ENCODE assay signal across 2 cellular contexts in genomic region chr10:102457591-102458150, GRCh38.
TF ChIP-seq lines count a peak whose summit lies in the region.

No MANE protein-coding gene starts in this region.

TF ChIP-seq in HEK293, 187 proteins besides CTCF, POLR2A, EP300 and RAD21:
- TF ChIP-seq ZNF16 (tag by site-specific recombination; IDR thresholded peaks at IDR 0.05; ENCODE audit: low read depth) = no peak
- peak; percentile 5; the same call in 1 of the 2 replicates for TF ChIP-seq ZNF121 (tag by site-specific recombination; IDR thresholded peaks at IDR 0.05)
- TF ChIP-seq ZNF112 (tag by site-specific recombination; IDR thresholded peaks at IDR 0.05) = no peak
- no peak for TF ChIP-seq ZNF211 (tag by site-specific recombination; IDR thresholded peaks at IDR 0.05; ENCODE audit: low read depth)
- TF ChIP-seq, protein P1, sequence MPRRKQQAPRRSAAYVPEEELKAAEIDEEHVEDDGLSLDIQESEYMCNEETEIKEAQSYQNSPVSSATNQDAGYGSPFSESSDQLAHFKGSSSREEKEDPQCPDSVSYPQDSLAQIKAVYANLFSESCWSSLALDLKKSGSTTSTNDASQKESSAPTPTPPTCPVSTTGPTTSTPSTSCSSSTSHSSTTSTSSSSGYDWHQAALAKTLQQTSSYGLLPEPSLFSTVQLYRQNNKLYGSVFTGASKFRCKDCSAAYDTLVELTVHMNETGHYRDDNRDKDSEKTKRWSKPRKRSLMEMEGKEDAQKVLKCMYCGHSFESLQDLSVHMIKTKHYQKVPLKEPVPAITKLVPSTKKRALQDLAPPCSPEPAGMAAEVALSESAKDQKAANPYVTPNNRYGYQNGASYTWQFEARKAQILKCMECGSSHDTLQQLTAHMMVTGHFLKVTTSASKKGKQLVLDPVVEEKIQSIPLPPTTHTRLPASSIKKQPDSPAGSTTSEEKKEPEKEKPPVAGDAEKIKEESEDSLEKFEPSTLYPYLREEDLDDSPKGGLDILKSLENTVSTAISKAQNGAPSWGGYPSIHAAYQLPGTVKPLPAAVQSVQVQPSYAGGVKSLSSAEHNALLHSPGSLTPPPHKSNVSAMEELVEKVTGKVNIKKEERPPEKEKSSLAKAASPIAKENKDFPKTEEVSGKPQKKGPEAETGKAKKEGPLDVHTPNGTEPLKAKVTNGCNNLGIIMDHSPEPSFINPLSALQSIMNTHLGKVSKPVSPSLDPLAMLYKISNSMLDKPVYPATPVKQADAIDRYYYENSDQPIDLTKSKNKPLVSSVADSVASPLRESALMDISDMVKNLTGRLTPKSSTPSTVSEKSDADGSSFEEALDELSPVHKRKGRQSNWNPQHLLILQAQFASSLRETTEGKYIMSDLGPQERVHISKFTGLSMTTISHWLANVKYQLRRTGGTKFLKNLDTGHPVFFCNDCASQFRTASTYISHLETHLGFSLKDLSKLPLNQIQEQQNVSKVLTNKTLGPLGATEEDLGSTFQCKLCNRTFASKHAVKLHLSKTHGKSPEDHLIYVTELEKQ (tag by site-specific recombination; IDR thresholded peaks at IDR 0.05; ENCODE audit: borderline replicate concordance) = no peak
- TF ChIP-seq ZNF670 (tag by site-specific recombination; IDR thresholded peaks at IDR 0.05; ENCODE audit: low read depth) = no peak
- TF ChIP-seq ZFHX2 (tag by site-specific recombination; conservative IDR thresholded peaks at IDR 0.05) = 0 out of 2 replicates have a peak, but pooled peaks have one; percentile 10
- no peak for TF ChIP-seq ZNF341 (tag by site-specific recombination; IDR thresholded peaks at IDR 0.05; ENCODE audit: low read depth)
- TF ChIP-seq PRDM1 (tag by site-specific recombination; IDR thresholded peaks at IDR 0.05) = no peak
- TF ChIP-seq ZNF777 (tag by site-specific recombination; IDR thresholded peaks at IDR 0.05; ENCODE audit: borderline replicate concordance) = no peak
- no peak for TF ChIP-seq ZNF585B (tag by site-specific recombination; IDR thresholded peaks at IDR 0.05)
- no peak for TF ChIP-seq ZNF248 (tag by site-specific recombination; IDR thresholded peaks at IDR 0.05)
- TF ChIP-seq, protein P2, sequence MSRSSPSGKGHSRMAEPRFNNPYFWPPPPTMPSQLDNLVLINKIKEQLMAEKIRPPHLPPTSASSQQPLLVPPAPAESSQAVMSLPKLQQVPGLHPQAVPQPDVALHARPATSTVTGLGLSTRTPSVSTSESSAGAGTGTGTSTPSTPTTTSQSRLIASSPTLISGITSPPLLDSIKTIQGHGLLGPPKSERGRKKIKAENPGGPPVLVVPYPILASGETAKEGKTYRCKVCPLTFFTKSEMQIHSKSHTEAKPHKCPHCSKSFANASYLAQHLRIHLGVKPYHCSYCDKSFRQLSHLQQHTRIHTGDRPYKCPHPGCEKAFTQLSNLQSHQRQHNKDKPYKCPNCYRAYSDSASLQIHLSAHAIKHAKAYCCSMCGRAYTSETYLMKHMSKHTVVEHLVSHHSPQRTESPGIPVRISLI (tag by site-specific recombination; IDR thresholded peaks at IDR 0.05) = no peak
- TF ChIP-seq ZNF510 (tag by site-specific recombination; IDR thresholded peaks at IDR 0.05; ENCODE audit: insufficient replicate concordance) = no peak
- TF ChIP-seq ZBTB17 (tag by site-specific recombination; IDR thresholded peaks at IDR 0.05) = no peak
- TF ChIP-seq ZNF449 (tag by site-specific recombination; IDR thresholded peaks at IDR 0.05) = no peak
- no peak for TF ChIP-seq MZF1 (tag by site-specific recombination; IDR thresholded peaks at IDR 0.05; ENCODE audit: borderline replicate concordance)
TF ChIP-seq in HEK293: peak in this region for 2.

TF ChIP-seq in H1, 55 proteins besides CTCF, POLR2A, EP300 and RAD21:
- TF ChIP-seq BCL11A (IDR thresholded peaks at IDR 0.05; ENCODE audit: low read depth in 2 of 2, low read length in 2 of 2) = no peak
- TF ChIP-seq SP1 (IDR thresholded peaks at IDR 0.05; ENCODE audit: low read depth, low read length) = no peak
- no peak for TF ChIP-seq CEBPB (IDR thresholded peaks at IDR 0.05; ENCODE audit: low read depth, low read length)
- TF ChIP-seq NRF1 (IDR thresholded peaks at IDR 0.05; ENCODE audit: low read depth, low read length) = no peak
- TF ChIP-seq EZH2 (IDR thresholded peaks at IDR 0.05; ENCODE audit: low read depth, low read length, severe bottlenecking) = no peak
- no peak for TF ChIP-seq TEAD4 (IDR thresholded peaks at IDR 0.05; ENCODE audit: low read depth, low read length)
- TF ChIP-seq JUND (IDR thresholded peaks at IDR 0.05; ENCODE audit: low read length) = no peak
- TF ChIP-seq, protein P3, sequence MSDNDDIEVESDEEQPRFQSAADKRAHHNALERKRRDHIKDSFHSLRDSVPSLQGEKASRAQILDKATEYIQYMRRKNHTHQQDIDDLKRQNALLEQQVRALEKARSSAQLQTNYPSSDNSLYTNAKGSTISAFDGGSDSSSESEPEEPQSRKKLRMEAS (IDR thresholded peaks at IDR 0.05) = no peak
- TF ChIP-seq RFX5 (IDR thresholded peaks at IDR 0.05; ENCODE audit: borderline replicate concordance, low read depth, low read length) = no peak
- TF ChIP-seq TAF7 (optimal IDR thresholded peaks at IDR 0.05; ENCODE audit: borderline replicate concordance, low read depth, low read length) = no peak
- no peak for TF ChIP-seq SIN3A (conservative IDR thresholded peaks at IDR 0.05 in 1 of 2, IDR thresholded peaks at IDR 0.05 in 1 of 2; ENCODE audit: low read depth in 1 of 2, low read length in 2 of 2)
- no peak for TF ChIP-seq KDM1A (IDR thresholded peaks at IDR 0.05; ENCODE audit: borderline replicate concordance, low read length)
- no peak for TF ChIP-seq JUN (IDR thresholded peaks at IDR 0.05; ENCODE audit: low read depth, low read length)
- TF ChIP-seq SP4 (IDR thresholded peaks at IDR 0.05; ENCODE audit: low read length) = no peak
- TF ChIP-seq RXRA (IDR thresholded peaks at IDR 0.05; ENCODE audit: insufficient read depth, low read depth, low read length) = no peak
- no peak for TF ChIP-seq E2F6 (IDR thresholded peaks at IDR 0.05)
- TF ChIP-seq MAFK (IDR thresholded peaks at IDR 0.05; ENCODE audit: low read depth, low read length) = no peak
- TF ChIP-seq, protein P4, sequence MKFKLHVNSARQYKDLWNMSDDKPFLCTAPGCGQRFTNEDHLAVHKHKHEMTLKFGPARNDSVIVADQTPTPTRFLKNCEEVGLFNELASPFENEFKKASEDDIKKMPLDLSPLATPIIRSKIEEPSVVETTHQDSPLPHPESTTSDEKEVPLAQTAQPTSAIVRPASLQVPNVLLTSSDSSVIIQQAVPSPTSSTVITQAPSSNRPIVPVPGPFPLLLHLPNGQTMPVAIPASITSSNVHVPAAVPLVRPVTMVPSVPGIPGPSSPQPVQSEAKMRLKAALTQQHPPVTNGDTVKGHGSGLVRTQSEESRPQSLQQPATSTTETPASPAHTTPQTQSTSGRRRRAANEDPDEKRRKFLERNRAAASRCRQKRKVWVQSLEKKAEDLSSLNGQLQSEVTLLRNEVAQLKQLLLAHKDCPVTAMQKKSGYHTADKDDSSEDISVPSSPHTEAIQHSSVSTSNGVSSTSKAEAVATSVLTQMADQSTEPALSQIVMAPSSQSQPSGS (IDR thresholded peaks at IDR 0.05; ENCODE audit: low read length) = no peak
- TF ChIP-seq HDAC2 (IDR thresholded peaks at IDR 0.05; ENCODE audit: borderline replicate concordance in 1 of 2, low read depth in 2 of 2, low read length in 2 of 2) = no peak
- no peak for TF ChIP-seq CTBP2 (IDR thresholded peaks at IDR 0.05; ENCODE audit: borderline replicate concordance, insufficient read depth, insufficient read length, low read length)
TF ChIP-seq in H1: peak in this region for 0.
